ENCODE assay signal across 29 cellular contexts in the genomic region with DNA sequence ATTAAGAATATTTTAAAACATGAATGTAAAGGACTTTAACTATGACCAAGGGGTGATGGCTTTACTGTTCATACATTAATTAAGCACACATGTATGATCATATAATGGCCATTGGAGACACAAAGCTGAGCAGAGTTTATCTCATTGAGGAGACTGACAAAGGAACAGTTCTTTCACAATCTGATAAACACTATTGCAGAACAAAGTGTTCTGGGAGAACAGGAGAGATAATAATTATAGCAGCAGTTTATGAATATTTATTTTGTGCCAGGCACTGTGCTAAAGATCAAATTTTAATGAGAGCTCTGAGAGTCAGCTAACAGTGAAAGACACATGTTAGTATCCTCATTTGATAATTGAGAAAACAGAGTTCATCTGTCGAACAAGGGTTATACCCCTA.
"Had no signal": no experiment of that assay in that cellular context is flagged by ENCODE, and none has a peak within 500 bp of the region (broad histone marks: within the 10 kb centered on the region; RNA-seq: fewer than 3 reads in every experiment).

No MANE protein-coding gene starts in this region.

- DNase-seq: activated B cell treated with CpG ODN at 0.5 μM for 24 hours; activated CD4-positive, alpha-beta memory T cell treated with anti-CD3 and anti-CD28 coated beads for 36 hours; activated CD4-positive, alpha-beta T cell treated with anti-CD3 and anti-CD28 coated beads for 48 hours; activated CD4-positive, alpha-beta T cell treated with anti-CD3 and anti-CD28 coated beads, Interleukin-2, amount 50 U/mL, for 1 hour; activated CD8-positive, alpha-beta memory T cell treated with anti-CD3 and anti-CD28 coated beads, Interleukin-2, amount 10 ng/mL, durations not matched to agents 7 days and 5 days; activated CD8-positive, alpha-beta memory T cell treated with anti-CD3 and anti-CD28 coated beads, Interleukin-2, amount 50 U/mL, for 4 hours; activated CD8-positive, alpha-beta T cell treated with anti-CD3 and anti-CD28 coated beads, Interleukin-2, amount 10 ng/mL, durations not matched to agents 7 days and 5 days; activated effector memory CD4-positive, alpha-beta T cell treated with anti-CD3 and anti-CD28 coated beads, Interleukin-2, amount 50 U/mL, for 16 hours; activated naive CD4-positive, alpha-beta T cell treated with anti-CD3 and anti-CD28 coated beads for 36 hours; activated naive CD8-positive, alpha-beta T cell treated with anti-CD3 and anti-CD28 coated beads for 36 hours; activated naive CD8-positive, alpha-beta T cell treated with anti-CD3 and anti-CD28 coated beads, Interleukin-2, amount 50 U/mL, for 24 hours; activated T-cell treated with anti-CD3 and anti-CD28 coated beads, Interleukin-2, amount 50 U/mL, for 1 hour; activated T-cell treated with anti-CD3 and anti-CD28 coated beads, Interleukin-2, amount 50 U/mL, for 48 hours; adrenal gland; central memory CD4-positive, alpha-beta T cell; cerebellar nuclear complex; colonic mucosa; effector CD8-positive, alpha-beta T cell; foreskin fibroblast; head of caudate nucleus; T-helper 2 cell; WERI-Rb-1 had no signal

- H3K27ac ChIP-seq: adrenal gland, ascending aorta, breast epithelium, cardiac muscle cell, WERI-Rb-1 had no signal

- H3K4me1 ChIP-seq: adrenal gland, ascending aorta, breast epithelium had no signal

- H3K9me3 ChIP-seq: adrenal gland, ascending aorta, breast epithelium, colonic mucosa had no signal

- H3K27ac Mint-ChIP-seq: activated B cell treated with CpG ODN at 0.5 μM for 24 hours; activated CD4-positive, alpha-beta memory T cell treated with anti-CD3 and anti-CD28 coated beads for 36 hours; activated CD8-positive, alpha-beta memory T cell treated with anti-CD3 and anti-CD28 coated beads, Interleukin-2, amount 10 ng/mL, durations not matched to agents 7 days and 5 days; activated CD8-positive, alpha-beta T cell treated with anti-CD3 and anti-CD28 coated beads, Interleukin-2, amount 10 ng/mL, durations not matched to agents 7 days and 5 days; activated naive CD4-positive, alpha-beta T cell treated with anti-CD3 and anti-CD28 coated beads for 36 hours; activated naive CD4-positive, alpha-beta T cell treated with anti-CD3 and anti-CD28 coated beads, Interleukin-2, amount 50 U/mL, for 24 hours; activated naive CD8-positive, alpha-beta T cell treated with anti-CD3 and anti-CD28 coated beads for 36 hours; activated naive CD8-positive, alpha-beta T cell treated with anti-CD3 and anti-CD28 coated beads, Interleukin-2, amount 50 U/mL, for 24 hours; activated T-helper 1 cell treated with anti-CD3 and anti-CD28 coated beads, Interleukin-12 subunit alpha, Interleukin-12 subunit beta, Interleukin-2, Interleukin-4 antibody, amounts not matched to agents 30 ng/mL and 10 ng/mL and 1 ng/mL, durations not matched to agents 14 hours and 24 hours and 36 hours; activated T-helper 2 cell treated with anti-CD3 and anti-CD28 coated beads, Interferon-gamma antibody, Interleukin-2, Interleukin-4, amounts not matched to agents 10 μg/mL and 5 μg/mL and 100 μg/mL, durations not matched to agents 14 hours and 24 hours and 36 hours; brain had no signal

- H3K27me3 ChIP-seq: adrenal gland, ascending aorta, breast epithelium, cardiac muscle cell, colonic mucosa had no signal

- H3K36me3 ChIP-seq: adrenal gland, ascending aorta, breast epithelium, cardiac muscle cell, colonic mucosa, WERI-Rb-1 had no signal

- H3K4me1 Mint-ChIP-seq: activated B cell treated with CpG ODN at 0.5 μM for 24 hours; activated CD8-positive, alpha-beta memory T cell treated with anti-CD3 and anti-CD28 coated beads, Interleukin-2, amount 10 ng/mL, durations not matched to agents 7 days and 5 days; activated naive CD4-positive, alpha-beta T cell treated with anti-CD3 and anti-CD28 coated beads, Interleukin-2, amount 50 U/mL, for 24 hours; activated naive CD8-positive, alpha-beta T cell treated with anti-CD3 and anti-CD28 coated beads for 36 hours; activated naive CD8-positive, alpha-beta T cell treated with anti-CD3 and anti-CD28 coated beads, Interleukin-2, amount 50 U/mL, for 24 hours; brain had no signal

- H3K4me3 Mint-ChIP-seq: activated B cell treated with CpG ODN at 0.5 μM for 24 hours; activated CD4-positive, alpha-beta memory T cell treated with anti-CD3 and anti-CD28 coated beads for 36 hours; activated CD8-positive, alpha-beta memory T cell treated with anti-CD3 and anti-CD28 coated beads, Interleukin-2, amount 10 ng/mL, durations not matched to agents 7 days and 5 days; activated CD8-positive, alpha-beta T cell treated with anti-CD3 and anti-CD28 coated beads, Interleukin-2, amount 10 ng/mL, durations not matched to agents 7 days and 5 days; activated naive CD4-positive, alpha-beta T cell treated with anti-CD3 and anti-CD28 coated beads for 36 hours; activated naive CD4-positive, alpha-beta T cell treated with anti-CD3 and anti-CD28 coated beads, Interleukin-2, amount 50 U/mL, for 24 hours; activated naive CD8-positive, alpha-beta T cell treated with anti-CD3 and anti-CD28 coated beads for 36 hours; activated naive CD8-positive, alpha-beta T cell treated with anti-CD3 and anti-CD28 coated beads, Interleukin-2, amount 50 U/mL, for 24 hours; activated T-helper 1 cell treated with anti-CD3 and anti-CD28 coated beads, Interleukin-12 subunit alpha, Interleukin-12 subunit beta, Interleukin-2, Interleukin-4 antibody, amounts not matched to agents 30 ng/mL and 10 ng/mL and 1 ng/mL, durations not matched to agents 14 hours and 24 hours and 36 hours; brain had no signal

- H3K36me3 Mint-ChIP-seq: activated CD4-positive, alpha-beta memory T cell treated with anti-CD3 and anti-CD28 coated beads for 36 hours; activated CD8-positive, alpha-beta memory T cell treated with anti-CD3 and anti-CD28 coated beads, Interleukin-2, amount 10 ng/mL, durations not matched to agents 7 days and 5 days; activated naive CD4-positive, alpha-beta T cell treated with anti-CD3 and anti-CD28 coated beads, Interleukin-2, amount 50 U/mL, for 24 hours; activated naive CD8-positive, alpha-beta T cell treated with anti-CD3 and anti-CD28 coated beads for 36 hours; brain had no signal

- H3K27me3 Mint-ChIP-seq: activated B cell treated with CpG ODN at 0.5 μM for 24 hours; activated CD4-positive, alpha-beta memory T cell treated with anti-CD3 and anti-CD28 coated beads for 36 hours; brain had no signal

- H3K9me3 Mint-ChIP-seq: activated B cell treated with CpG ODN at 0.5 μM for 24 hours; activated CD4-positive, alpha-beta memory T cell treated with anti-CD3 and anti-CD28 coated beads for 36 hours; activated naive CD4-positive, alpha-beta T cell treated with anti-CD3 and anti-CD28 coated beads for 36 hours; activated naive CD4-positive, alpha-beta T cell treated with anti-CD3 and anti-CD28 coated beads, Interleukin-2, amount 50 U/mL, for 24 hours; activated naive CD8-positive, alpha-beta T cell treated with anti-CD3 and anti-CD28 coated beads for 36 hours; activated naive CD8-positive, alpha-beta T cell treated with anti-CD3 and anti-CD28 coated beads, Interleukin-2, amount 50 U/mL, for 24 hours; activated T-helper 1 cell treated with anti-CD3 and anti-CD28 coated beads, Interleukin-12 subunit alpha, Interleukin-12 subunit beta, Interleukin-2, Interleukin-4 antibody, amounts not matched to agents 30 ng/mL and 10 ng/mL and 1 ng/mL, durations not matched to agents 14 hours and 24 hours and 36 hours; activated T-helper 2 cell treated with anti-CD3 and anti-CD28 coated beads, Interferon-gamma antibody, Interleukin-2, Interleukin-4, amounts not matched to agents 10 μg/mL and 5 μg/mL and 100 μg/mL, durations not matched to agents 14 hours and 24 hours and 36 hours; brain had no signal

- H3K4me3 ChIP-seq: adrenal gland, ascending aorta, breast epithelium, cardiac muscle cell, colonic mucosa had no signal
